28 cellular contexts compared by ENCODE assay signal in the genomic region with DNA sequence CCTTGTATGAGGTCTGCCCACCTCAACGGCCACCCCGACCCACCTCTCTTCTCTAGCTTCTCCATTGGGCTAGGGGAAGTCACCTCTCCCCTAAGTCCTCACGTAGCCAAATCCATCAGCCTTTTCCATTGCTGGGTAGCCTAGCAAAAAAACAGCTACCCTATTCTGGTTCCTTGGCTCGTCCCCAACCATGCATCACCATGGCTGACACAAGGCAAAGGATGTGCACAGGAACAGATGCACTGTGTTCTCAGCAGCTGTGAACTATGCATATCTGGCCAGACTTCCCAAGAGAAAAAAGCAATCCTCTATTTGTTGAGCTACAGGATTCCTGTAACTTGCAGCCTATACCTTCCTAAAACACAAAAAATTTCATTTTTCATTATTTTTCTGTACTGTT. TPM values are rescaled to one million over a fixed set of nuclear protein-coding genes. Genes with fewer than 3 reads are reported as not detected.
DNase-seq lines count a peak whose midpoint lies in the region; ATAC-seq lines count a peak whose summit lies in the region.
"Had no signal": no experiment of that assay in that cellular context is flagged by ENCODE, and none has a peak within 500 bp of the region (broad histone marks: within the 10 kb centered on the region; RNA-seq: fewer than 3 reads in every experiment).

No MANE protein-coding gene starts in this region.

- H3K9me3 Mint-ChIP-seq in activated CD8-positive, alpha-beta memory T cell treated with anti-CD3 and anti-CD28 coated beads, Interleukin-2, amount 10 ng/mL, durations not matched to agents 7 days and 5 days (ENCODE audit: low read depth), result no peaks in the 10 kb centered on the region
- H3K9me3 Mint-ChIP-seq: activated naive CD4-positive, alpha-beta T cell treated with anti-CD3 and anti-CD28 coated beads, Interleukin-2, amount 10 ng/mL, durations not matched to agents 7 days and 5 days; H9; stimulated activated effector memory CD8-positive, alpha-beta T cell treated with anti-CD3 and anti-CD28 coated beads, Interleukin-12 subunit alpha, Interleukin-12 subunit beta, amount 100 ng/mL, for 72 hours had no signal

- CTCF ChIA-PET in activated CD8-positive, alpha-beta memory T cell treated with anti-CD3 and anti-CD28 coated beads, Interleukin-2, amount 10 ng/mL, durations not matched to agents 7 days and 5 days (lab: Charles Lee), result interaction anchor here (1.1 to 1.2 kb wide), 2 partner anchors 11 to 53 kb away, joined by 3 read pairs; no protein-coding TSS in a partner anchor

- ATAC-seq in activated CD8-positive, alpha-beta memory T cell treated with anti-CD3 and anti-CD28 coated beads, Interleukin-2, amount 10 ng/mL, durations not matched to agents 7 days and 5 days, result no peak
- ATAC-seq in HG03159 (IDR thresholded peaks at IDR 0.05; ENCODE audit: unreplicated experiment), result no peak
- ATAC-seq: K562; left ventricle myocardium superior; mucosa of descending colon; right lobe of liver; stimulated activated effector memory CD8-positive, alpha-beta T cell treated with anti-CD3 and anti-CD28 coated beads, Interleukin-12 subunit alpha, Interleukin-12 subunit beta, amount 100 ng/mL, for 72 hours had no signal

- no peak overlapping the region for H3K4me3 Mint-ChIP-seq in activated CD8-positive, alpha-beta memory T cell treated with anti-CD3 and anti-CD28 coated beads, Interleukin-2, amount 10 ng/mL, durations not matched to agents 7 days and 5 days
- H3K4me3 Mint-ChIP-seq: activated naive CD4-positive, alpha-beta T cell treated with anti-CD3 and anti-CD28 coated beads, Interleukin-2, amount 10 ng/mL, durations not matched to agents 7 days and 5 days; H9; stimulated activated effector memory CD8-positive, alpha-beta T cell treated with anti-CD3 and anti-CD28 coated beads, Interleukin-12 subunit alpha, Interleukin-12 subunit beta, amount 100 ng/mL, for 72 hours had no signal

- H3K27ac Mint-ChIP-seq in activated CD8-positive, alpha-beta memory T cell treated with anti-CD3 and anti-CD28 coated beads, Interleukin-2, amount 10 ng/mL, durations not matched to agents 7 days and 5 days, result peak overlapping the region; percentile 37
- H3K27ac Mint-ChIP-seq: activated naive CD4-positive, alpha-beta T cell treated with anti-CD3 and anti-CD28 coated beads, Interleukin-2, amount 10 ng/mL, durations not matched to agents 7 days and 5 days; H9 had no signal

- H3K27ac ChIP-seq in substantia nigra (ENCODE audit: low read depth, low read length, poor library complexity, severe bottlenecking), result peak overlapping the region; percentile 74
- H3K27ac ChIP-seq: ascending aorta, parathyroid adenoma, right lobe of liver, testis had no signal

- H3K27me3 Mint-ChIP-seq in activated CD8-positive, alpha-beta memory T cell treated with anti-CD3 and anti-CD28 coated beads, Interleukin-2, amount 10 ng/mL, durations not matched to agents 7 days and 5 days, result no peaks in the 10 kb centered on the region
- H3K27me3 Mint-ChIP-seq: activated naive CD4-positive, alpha-beta T cell treated with anti-CD3 and anti-CD28 coated beads, Interleukin-2, amount 10 ng/mL, durations not matched to agents 7 days and 5 days had no signal

- DNase-seq in activated CD8-positive, alpha-beta memory T cell treated with anti-CD3 and anti-CD28 coated beads, Interleukin-2, amount 10 ng/mL, durations not matched to agents 7 days and 5 days, result no peak
- no peak for DNase-seq in activated CD8-positive, alpha-beta memory T cell treated with anti-CD3 and anti-CD28 coated beads for 24 hours
- DNase-seq in amygdala (lab: John Stamatoyannopoulos, UW) (peak in 30 of 56 donors; percentile 4 to 77 (median 37)), islet precursor cell (peak; percentile 11), substantia nigra (lab: John Stamatoyannopoulos, UW) (peak in 32 of 49 donors; percentile 4 to 66 (median 32)), epidermal melanocyte (ENCODE audit: insufficient read length, low spot score) (no peak)
- DNase-seq in activated CD4-positive, alpha-beta T cell treated with anti-CD3 and anti-CD28 coated beads, Interleukin-2, amount 50 U/mL, for 4 hours, result no peak
- DNase-seq: 8988T; activated CD4-positive, alpha-beta T cell treated with anti-CD3 and anti-CD28 coated beads for 4 hours; activated naive CD4-positive, alpha-beta T cell treated with anti-CD3 and anti-CD28 coated beads, Interleukin-2, amount 10 ng/mL, durations not matched to agents 7 days and 5 days; central memory CD4-positive, alpha-beta T cell; dermis blood vessel endothelial cell; H9; left ventricle myocardium superior; MM.1S; mucosa of descending colon; NCI-H1417; NCI-H2107; NCI-H446; stimulated activated CD4-positive, alpha-beta T cell treated with anti-CD3 and anti-CD28 coated beads, Interleukin-4, amount 100 ng/mL, for 24 hours; testis had no signal

- H3K36me3 Mint-ChIP-seq in activated CD8-positive, alpha-beta memory T cell treated with anti-CD3 and anti-CD28 coated beads, Interleukin-2, amount 10 ng/mL, durations not matched to agents 7 days and 5 days, result peaks cover 58% of the 10 kb centered on the region

- H3K4me1 Mint-ChIP-seq in activated CD8-positive, alpha-beta memory T cell treated with anti-CD3 and anti-CD28 coated beads, Interleukin-2, amount 10 ng/mL, durations not matched to agents 7 days and 5 days, result no peaks in the 10 kb centered on the region
- H3K4me1 Mint-ChIP-seq: activated naive CD4-positive, alpha-beta T cell treated with anti-CD3 and anti-CD28 coated beads, Interleukin-2, amount 10 ng/mL, durations not matched to agents 7 days and 5 days; H9; stimulated activated effector memory CD8-positive, alpha-beta T cell treated with anti-CD3 and anti-CD28 coated beads, Interleukin-12 subunit alpha, Interleukin-12 subunit beta, amount 100 ng/mL, for 72 hours had no signal

RNA-seq across cellular contexts. Expression of gene FLCN, which starts 22.0 kb away (rescaled TPM):
- total RNA-seq in activated CD8-positive, alpha-beta memory T cell treated with anti-CD3 and anti-CD28 coated beads, Interleukin-2, amount 10 ng/mL, durations not matched to agents 7 days and 5 days, result 10 to 100 TPM; 36.2 to 47.7 TPM

RNA-seq across cellular contexts. Expression of gene COPS3, which starts 22.0 kb away (rescaled TPM):
- total RNA-seq in activated CD8-positive, alpha-beta memory T cell treated with anti-CD3 and anti-CD28 coated beads, Interleukin-2, amount 10 ng/mL, durations not matched to agents 7 days and 5 days, result 100 to 1,000 TPM in 1 of 2 experiments, 10 to 100 TPM in 1; 93.9 to 125 TPM

RNA-seq across cellular contexts. Expression of gene NT5M, which starts 44.2 kb away (rescaled TPM):
- total RNA-seq in activated CD8-positive, alpha-beta memory T cell treated with anti-CD3 and anti-CD28 coated beads, Interleukin-2, amount 10 ng/mL, durations not matched to agents 7 days and 5 days, result 10 to 100 TPM in 1 of 2 experiments, 1 to 10 TPM in 1; 6.3 to 12.5 TPM

RNA-seq across cellular contexts. Expression of gene PLD6, which starts 52.9 kb away (rescaled TPM):
- 10 to 100 TPM in 1 of 2 experiments, 1 to 10 TPM in 1; 5.2 to 12.5 TPM for total RNA-seq in activated CD8-positive, alpha-beta memory T cell treated with anti-CD3 and anti-CD28 coated beads, Interleukin-2, amount 10 ng/mL, durations not matched to agents 7 days and 5 days
- total RNA-seq: OCI-LY7 had no signal

Comparison
In these comparisons a context has a peak if more than half of its experiments do, and no peak if none do; other contexts are left out.
1. DNase-seq: peak in amygdala (30 of 56), islet precursor cell (single experiment) and substantia nigra (32 of 49); none in activated CD8-positive, alpha-beta memory T cell treated with anti-CD3 and anti-CD28 coated beads, Interleukin-2, amount 10 ng/mL, durations not matched to agents 7 days and 5 days (single experiment), activated CD8-positive, alpha-beta memory T cell treated with anti-CD3 and anti-CD28 coated beads for 24 hours (single experiment), activated CD4-positive, alpha-beta T cell treated with anti-CD3 and anti-CD28 coated beads, Interleukin-2, amount 50 U/mL, for 4 hours (0 of 2) and epidermal melanocyte (single experiment).